ENCODE assay signal across 17 cellular contexts in the genomic region with DNA sequence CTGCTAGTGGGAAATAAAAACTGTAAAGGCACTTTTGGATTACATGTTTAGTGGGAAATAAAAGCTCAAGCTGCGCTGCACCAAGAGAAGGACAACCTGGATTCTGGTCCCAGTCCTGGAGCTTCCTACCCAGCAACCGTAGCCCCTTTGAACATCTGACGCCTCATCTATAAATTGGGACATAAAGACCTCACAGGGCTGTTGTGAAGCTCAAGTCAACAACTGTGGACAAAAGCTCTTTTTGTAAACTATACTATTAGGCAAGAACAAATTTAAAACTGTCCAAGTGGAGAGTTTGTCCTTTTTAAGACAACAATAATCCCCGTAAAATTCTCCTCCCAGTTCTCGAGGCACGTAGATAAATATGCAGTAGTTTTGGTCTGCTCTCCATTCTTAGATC. TPM values are rescaled to one million over a fixed set of nuclear protein-coding genes. Genes with fewer than 3 reads are reported as not detected.
DNase-seq lines count a peak whose midpoint lies in the region; ATAC-seq, FAIRE-seq and TF ChIP-seq lines count a peak whose summit lies in the region.
"Had no signal": no experiment of that assay in that cellular context is flagged by ENCODE, and none has a peak within 500 bp of the region (broad histone marks: within the 10 kb centered on the region; RNA-seq: fewer than 3 reads in every experiment).

No MANE protein-coding gene starts in this region.

- TF ChIP-seq CTCF in HepG2 (CRISPR knock-in tag; IDR thresholded peaks at IDR 0.05) (no peak), right lobe of liver (IDR thresholded peaks at IDR 0.05) (no peak), hepatocyte (IDR thresholded peaks at IDR 0.05; ENCODE audit: poor library complexity) (no peak), testis (IDR thresholded peaks at IDR 0.05) (no peak), endothelial cell (IDR thresholded peaks at IDR 0.05; ENCODE audit: unreplicated experiment) (no peak)

- H3K4me2 ChIP-seq in HepG2 (ENCODE audit: low read depth, low read length): peak overlapping the region; percentile 53
- no peak overlapping the region for H3K4me2 ChIP-seq in hepatocyte
- H3K4me2 ChIP-seq: BLaER1 had no signal

- no peaks in the 10 kb centered on the region for H3K36me3 ChIP-seq in HepG2 (replicated peaks in 1 of 2; ENCODE audit: control insufficient read depth in 1 of 2, insufficient read depth in 2 of 2, low read length in 2 of 2)
- H3K36me3 ChIP-seq in right lobe of liver: no peaks in the 10 kb centered on the region
- no peaks in the 10 kb centered on the region for H3K36me3 ChIP-seq in hepatocyte (replicated peaks; ENCODE audit: insufficient read depth, low read depth)
- H3K36me3 ChIP-seq in testis (ENCODE audit: low read depth, missing control alignments): no peaks in the 10 kb centered on the region
- H3K36me3 ChIP-seq: BLaER1 had no signal

- H3K9me3 ChIP-seq in HepG2 (ENCODE audit: low read length): no peaks in the 10 kb centered on the region
- H3K9me3 ChIP-seq in right lobe of liver: no peaks in the 10 kb centered on the region
- no peaks in the 10 kb centered on the region for H3K9me3 ChIP-seq in hepatocyte (ENCODE audit: low read depth)
- H3K9me3 ChIP-seq in testis: no peaks in the 10 kb centered on the region
- H3K9me3 ChIP-seq: BLaER1 had no signal

- H3K79me2 ChIP-seq in HepG2 (ENCODE audit: insufficient read depth, low read length) (no peaks in the 10 kb centered on the region), hepatocyte (no peaks in the 10 kb centered on the region)

- H3K9ac ChIP-seq in HepG2 (ENCODE audit: insufficient read depth, low read depth, low read length): no peak overlapping the region
- H3K9ac ChIP-seq: BLaER1 had no signal

- TF ChIP-seq EP300 in HepG2 (IDR thresholded peaks at IDR 0.05; ENCODE audit: low read depth in 2 of 2, low read length in 2 of 2) (no peak), HepG2 (CRISPR knock-in tag; IDR thresholded peaks at IDR 0.05; ENCODE audit: borderline replicate concordance) (no peak)

- in situ Hi-C loops in HepG2 (cut with HindIII; ENCODE audit: extremely low pct_ligation_motif_present, low pct_unique_long_range_greater_than_20kb): no loop called here

- FAIRE-seq in HepG2 (lab: Jason Lieb, UNC): no peak
- FAIRE-seq: GM12878, H1 had no signal

- H3K27ac ChIP-seq in HepG2 (ENCODE audit: extremely low read length, insufficient read depth, low read length) (no peak overlapping the region), right lobe of liver (no peak overlapping the region), hepatocyte (no peak overlapping the region), testis (peak overlapping the region; percentile 35 to 68)
- H3K27ac ChIP-seq: BLaER1 had no signal

- no peak overlapping the region for H3K4me3 Mint-ChIP-seq in endothelial cell (ENCODE audit: unreplicated experiment)
- H3K4me3 Mint-ChIP-seq: CD8-positive, alpha-beta T cell; H9 had no signal

- H2AFZ ChIP-seq in HepG2 (ENCODE audit: low read length): peak overlapping the region; percentile 78
- H2AFZ ChIP-seq in hepatocyte: peak overlapping the region; percentile 40

- no TSS peak for BruUV-seq in HepG2 (replicated peaks; lab: Mats Ljungman, UMichigan)

- H3K27me3 ChIP-seq in HepG2 (ENCODE audit: control insufficient read depth in 1 of 2, insufficient read depth in 2 of 2, low read length in 2 of 2): peaks cover 0 to 5% of the 10 kb centered on the region in 2 experiments; a peak in 2 of 5 replicates
- no peaks in the 10 kb centered on the region for H3K27me3 ChIP-seq in right lobe of liver
- no peaks in the 10 kb centered on the region for H3K27me3 ChIP-seq in hepatocyte
- H3K27me3 ChIP-seq in testis: no peaks in the 10 kb centered on the region
- H3K27me3 ChIP-seq: BLaER1 had no signal

- H3K4me1 ChIP-seq in HepG2 (ENCODE audit: insufficient read depth, low read length): peaks cover 22% of the 10 kb centered on the region
- H3K4me1 ChIP-seq in right lobe of liver: no peaks in the 10 kb centered on the region
- no peaks in the 10 kb centered on the region for H3K4me1 ChIP-seq in hepatocyte (ENCODE audit: insufficient read depth)
- peaks cover 6% of the 10 kb centered on the region for H3K4me1 ChIP-seq in testis

- peak; percentile 59 for ATAC-seq in HepG2
- no peak for ATAC-seq in right lobe of liver
- ATAC-seq: CD8-positive, alpha-beta T cell; GM12878 had no signal

- H3K9me2 ChIP-seq in hepatocyte (replicated peaks; ENCODE audit: insufficient read depth): no peaks in the 10 kb centered on the region

- DNase-seq in HepG2 (ENCODE audit: low spot score): no peak
- DNase-seq in right lobe of liver: no peak
- DNase-seq in hepatocyte (ENCODE audit: low spot score): no peak
- no peak for DNase-seq in testis
- no peak for DNase-seq in activated effector memory CD4-positive, alpha-beta T cell treated with Interleukin-2 at 50 U/mL for 16 hours
- DNase-seq in NCI-H2171 (lab: John Stamatoyannopoulos, UW): no peak
- DNase-seq in endothelial cell (ENCODE audit: low spot score): no peak
- DNase-seq: 8988T; CD8-positive, alpha-beta T cell; DMS 273 treated with DMSO at 0.1 percent for 48 hours; DMS53; DND-41; EL; H9 had no signal

- POLR2A ChIA-PET in HepG2 (lab: Yijun Ruan, JAX): interaction anchor here (0.9 to 1.3 kb wide), 2 partner anchors 18 to 67 kb away, joined by 3 to 5 read pairs; a partner anchor contains a TSS

- H3K4me1 Mint-ChIP-seq in endothelial cell (ENCODE audit: unreplicated experiment): no peaks in the 10 kb centered on the region
- H3K4me1 Mint-ChIP-seq: H9 had no signal

- H4K20me1 ChIP-seq in HepG2 (ENCODE audit: insufficient read depth, low read length) (no peaks in the 10 kb centered on the region), hepatocyte (ENCODE audit: insufficient read depth, poor library complexity, severe bottlenecking) (no peaks in the 10 kb centered on the region)
- H4K20me1 ChIP-seq: BLaER1 had no signal

- TF ChIP-seq POLR2A in HepG2 (IDR thresholded peaks at IDR 0.05; ENCODE audit: insufficient read depth in 1 of 2, low read depth in 2 of 2, low read length in 2 of 2) (no peak), right lobe of liver (IDR thresholded peaks at IDR 0.05) (no peak), testis (IDR thresholded peaks at IDR 0.05) (no peak)

- TF ChIP-seq RAD21 in HepG2 (CRISPR knock-in tag; IDR thresholded peaks at IDR 0.05): no peak

- WGBS in HepG2 (ENCODE audit: low lambda C conversion rate): 1% methylated on average over 6 of the region's 6 CpGs
- WGBS in right lobe of liver (ENCODE audit: insufficient coverage, low coverage, low lambda C conversion rate, missing lambda C conversion rate): 87% methylated on average over 4 of the region's 6 CpGs
- WGBS in hepatocyte (ENCODE audit: low lambda C conversion rate, missing lambda C conversion rate): 71% methylated on average over 6 of the region's 6 CpGs
- 38 to 41% methylated on average over 6 of the region's 6 CpGs for WGBS in testis, 2 donors

- H3K27ac Mint-ChIP-seq in endothelial cell (ENCODE audit: unreplicated experiment): no peak overlapping the region
- H3K27ac Mint-ChIP-seq: CD8-positive, alpha-beta T cell; H9 had no signal

- no peaks in the 10 kb centered on the region for H3K9me3 Mint-ChIP-seq in endothelial cell (ENCODE audit: unreplicated experiment)
- H3K9me3 Mint-ChIP-seq: CD8-positive, alpha-beta T cell; H9 had no signal

- H3K36me3 Mint-ChIP-seq in endothelial cell (ENCODE audit: low read depth, unreplicated experiment): no peaks in the 10 kb centered on the region
- H3K36me3 Mint-ChIP-seq: CD8-positive, alpha-beta T cell had no signal

- H3K4me3 ChIP-seq in HepG2 (replicated peaks in 1 of 3; ENCODE audit: insufficient read depth in 1 of 3, low read depth in 2 of 3, low read length in 3 of 3) (no peak overlapping the region), right lobe of liver (no peak overlapping the region), hepatocyte (no peak overlapping the region), testis (no peak overlapping the region)
- H3K4me3 ChIP-seq: BLaER1, GM12878 had no signal

- intact Hi-C loops in HepG2 (cut with micrococcal nuclease; ENCODE audit: unreplicated experiment): no loop called here
- intact Hi-C loops in right lobe of liver (cut with DNase I): no loop called here
- intact Hi-C loops in testis (cut with DNase I; ENCODE audit: low total_unique reads): no loop called here

- no peaks in the 10 kb centered on the region for H3K27me3 Mint-ChIP-seq in endothelial cell (ENCODE audit: unreplicated experiment)

- CTCF ChIA-PET in HepG2 (lab: Yijun Ruan, JAX; ENCODE audit: low intra/inter-chr PET ratio, low total read pairs): no interaction called here

RNA-seq across cellular contexts. Expression of a gene that starts 17.6 kb away (rescaled TPM):
- 43.1 and 47.7 TPM in 2 replicates for total RNA-seq in HepG2 (2016; rRNA removed; fragmentation: Illumina TruSeq; extraction: Trizol)
- 3.9 and 5.6 TPM in 2 replicates for total RNA-seq in HepG2 (2016; cell fraction: cytosol; rRNA removed; fragmentation: Illumina TruSeq; extraction: Trizol; ENCODE audit: low read depth)
- 41.6 and 49.1 TPM in 2 replicates for total RNA-seq in HepG2 (2016; cell fraction: insoluble cytoplasmic fraction; rRNA removed; fragmentation: Illumina TruSeq; extraction: Trizol)
- 14.1 and 19.4 TPM in 2 replicates for total RNA-seq in HepG2 (2016; cell fraction: membrane; rRNA removed; fragmentation: Illumina TruSeq; extraction: Trizol)
- 95.0 and 105 TPM in 2 replicates for total RNA-seq in HepG2 (2016; cell fraction: nucleus; rRNA removed; fragmentation: Illumina TruSeq; extraction: Trizol)
- polyA plus RNA-seq in HepG2 (2011; rRNA removed): 37.3 and 40.3 TPM in 2 replicates
- 18.8 and 21.4 TPM in 2 replicates for polyA plus RNA-seq in HepG2 (2011; cell fraction: cytosol; rRNA removed)
- polyA plus RNA-seq in HepG2 (2011; cell fraction: nucleus; rRNA removed): 99.2 and 102 TPM in 2 replicates
- 29.5 and 35.9 TPM in 2 replicates for polyA plus RNA-seq in HepG2 (2012)
- polyA plus RNA-seq in HepG2 (2016; cell fraction: cytosol; fragmentation: Illumina TruSeq; extraction: Trizol; ENCODE audit: low read depth): 2.8 and 2.9 TPM in 2 replicates
- polyA plus RNA-seq in HepG2 (2016; cell fraction: insoluble cytoplasmic fraction; fragmentation: Illumina TruSeq; extraction: Trizol; ENCODE audit: low read depth): 27.5 and 31.2 TPM in 2 replicates
- polyA plus RNA-seq in HepG2 (2016; cell fraction: membrane; fragmentation: Illumina TruSeq; extraction: Trizol; ENCODE audit: low read depth): 7.3 and 8.2 TPM in 2 replicates
- 101 and 108 TPM in 2 replicates for polyA plus RNA-seq in HepG2 (2016; cell fraction: nucleus; fragmentation: Illumina TruSeq; extraction: Trizol; ENCODE audit: insufficient read depth, low read depth)
- polyA minus RNA-seq in HepG2 (2011; rRNA and poly(A)+ RNA removed; ENCODE audit: low replicate concordance): 31.9 and 52.6 TPM in 2 replicates
- polyA minus RNA-seq in HepG2 (2011; cell fraction: cytosol; rRNA and poly(A)+ RNA removed): 16.3 and 17.7 TPM in 2 replicates
- 150 and 158 TPM in 2 replicates for polyA minus RNA-seq in HepG2 (2011; cell fraction: nucleus; rRNA and poly(A)+ RNA removed)
- total RNA-seq in right lobe of liver: 10 to 100 TPM; 16.0 to 23.1 (median 18.9) TPM
- total RNA-seq in hepatocyte: 52.3 and 60.4 TPM in 2 replicates
- 15.2 TPM in 2 replicates for polyA plus RNA-seq in hepatocyte
- 10 to 100 TPM; 80.5 to 100.0 TPM for total RNA-seq in testis
- polyA plus RNA-seq in testis (ENCODE audit: insufficient read depth, low read depth, low replicate concordance): 36.1 TPM
- 53.2 TPM for total RNA-seq in endothelial cell (ENCODE audit: unreplicated experiment)

RNA-seq across cellular contexts. Expression of a gene that starts 54.2 kb away (rescaled TPM):
- 3.7 and 3.8 TPM in 2 replicates for total RNA-seq in HepG2 (2016; rRNA removed; fragmentation: Illumina TruSeq; extraction: Trizol)
- 1.2 and 2.2 TPM in 2 replicates for total RNA-seq in HepG2 (2016; cell fraction: cytosol; rRNA removed; fragmentation: Illumina TruSeq; extraction: Trizol; ENCODE audit: low read depth)
- total RNA-seq in HepG2 (2016; cell fraction: insoluble cytoplasmic fraction; rRNA removed; fragmentation: Illumina TruSeq; extraction: Trizol): 2.7 and 3.8 TPM in 2 replicates
- total RNA-seq in HepG2 (2016; cell fraction: membrane; rRNA removed; fragmentation: Illumina TruSeq; extraction: Trizol): 2.2 and 2.5 TPM in 2 replicates
- total RNA-seq in HepG2 (2016; cell fraction: nucleus; rRNA removed; fragmentation: Illumina TruSeq; extraction: Trizol): 2.9 and 3.5 TPM in 2 replicates
- 2.2 and 2.4 TPM in 2 replicates for polyA plus RNA-seq in HepG2 (2011; rRNA removed)
- 1.1 and 1.6 TPM in 2 replicates for polyA plus RNA-seq in HepG2 (2011; cell fraction: cytosol; rRNA removed)
- polyA plus RNA-seq in HepG2 (2011; cell fraction: nucleus; rRNA removed): 1.2 and 1.9 TPM in 2 replicates
- 1.7 and 1.8 TPM in 2 replicates for polyA plus RNA-seq in HepG2 (2012)
- 0.21 and 0.26 TPM in 2 replicates for polyA plus RNA-seq in HepG2 (2016; cell fraction: cytosol; fragmentation: Illumina TruSeq; extraction: Trizol; ENCODE audit: low read depth)
- polyA plus RNA-seq in HepG2 (2016; cell fraction: insoluble cytoplasmic fraction; fragmentation: Illumina TruSeq; extraction: Trizol; ENCODE audit: low read depth): 3.8 and 4.2 TPM in 2 replicates
- polyA plus RNA-seq in HepG2 (2016; cell fraction: membrane; fragmentation: Illumina TruSeq; extraction: Trizol; ENCODE audit: low read depth): 0.85 TPM in 2 replicates
- polyA plus RNA-seq in HepG2 (2016; cell fraction: nucleus; fragmentation: Illumina TruSeq; extraction: Trizol; ENCODE audit: insufficient read depth, low read depth): 4.0 and 4.6 TPM in 2 replicates
- polyA minus RNA-seq in HepG2 (2011; rRNA and poly(A)+ RNA removed; ENCODE audit: low replicate concordance): 1.6 and 7.6 TPM in 2 replicates
- 1.8 and 3.0 TPM in 2 replicates for polyA minus RNA-seq in HepG2 (2011; cell fraction: cytosol; rRNA and poly(A)+ RNA removed)
- 1.5 TPM in 2 replicates for polyA minus RNA-seq in HepG2 (2011; cell fraction: nucleus; rRNA and poly(A)+ RNA removed)
- total RNA-seq in right lobe of liver: 1 to 10 TPM; 3.2 to 5.9 (median 3.6) TPM
- total RNA-seq in hepatocyte: 8.3 and 9.2 TPM in 2 replicates
- 9.5 and 9.7 TPM in 2 replicates for polyA plus RNA-seq in hepatocyte
- 10 to 100 TPM; 49.8 to 66.1 TPM for total RNA-seq in testis
- 79.7 TPM for polyA plus RNA-seq in testis (ENCODE audit: insufficient read depth, low read depth, low replicate concordance)
- 11.4 TPM for total RNA-seq in endothelial cell (ENCODE audit: unreplicated experiment)

Comparison
In these comparisons a context has a peak if more than half of its experiments do, and no peak if none do; other contexts are left out.
1. H3K27ac ChIP-seq: peak in testis (2 of 2); none in HepG2 (single experiment), right lobe of liver (0 of 3) and hepatocyte (single experiment).